36 cellular contexts compared by ENCODE assay signal in genomic region chr11:18728658-18729057, GRCh38. TPM values are rescaled to one million over a fixed set of nuclear protein-coding genes. Genes with fewer than 3 reads are reported as not detected.
"Had no signal": no experiment of that assay in that cellular context is flagged by ENCODE, and none has a peak within 500 bp of the region (broad histone marks: within the 10 kb centered on the region; RNA-seq: fewer than 3 reads in every experiment).

No MANE protein-coding gene starts in this region.

- H3K27ac Mint-ChIP-seq: activated B cell treated with CpG ODN at 0.5 μM for 24 hours; activated CD4-positive, alpha-beta memory T cell treated with anti-CD3 and anti-CD28 coated beads for 36 hours; activated CD4-positive, alpha-beta T cell treated with anti-CD3 and anti-CD28 coated beads, Interleukin-2, amount 10 ng/mL, durations not matched to agents 24 days and 14 days; activated CD8-positive, alpha-beta T cell treated with anti-CD3 and anti-CD28 coated beads for 36 hours; activated naive CD4-positive, alpha-beta T cell treated with anti-CD3 and anti-CD28 coated beads for 36 hours; activated naive CD8-positive, alpha-beta T cell treated with anti-CD3 and anti-CD28 coated beads for 36 hours; activated T-cell treated with anti-CD3 and anti-CD28 coated beads, Interleukin-2, amount 50 U/mL, for 72 hours; activated T-helper 1 cell treated with anti-CD3 and anti-CD28 coated beads, Interleukin-12 subunit alpha, Interleukin-12 subunit beta, Interleukin-2, Interleukin-4 antibody, amounts not matched to agents 30 ng/mL and 10 ng/mL and 1 ng/mL, durations not matched to agents 14 hours and 24 hours and 36 hours; activated T-helper 17 cell treated with anti-CD3 and anti-CD28 coated beads, Interleukin-2, amount 50 U/mL, for 72 hours; T-cell; T-helper 2 cell treated with Interferon-gamma antibody and Interleukin-4, amounts not matched to agents 5 μg/mL and 100 μg/mL, for 36 hours had no signal

- H3K4me3 ChIP-seq: adrenal gland, body of pancreas, breast epithelium had no signal

- H3K36me3 Mint-ChIP-seq: activated CD4-positive, alpha-beta memory T cell treated with anti-CD3 and anti-CD28 coated beads for 36 hours; activated naive CD4-positive, alpha-beta T cell treated with anti-CD3 and anti-CD28 coated beads, Interleukin-2, amount 50 U/mL, for 72 hours; activated naive CD8-positive, alpha-beta T cell treated with anti-CD3 and anti-CD28 coated beads for 36 hours; T-cell had no signal

- H3K27me3 Mint-ChIP-seq: activated CD4-positive, alpha-beta memory T cell treated with anti-CD3 and anti-CD28 coated beads for 36 hours; activated CD8-positive, alpha-beta T cell treated with anti-CD3 and anti-CD28 coated beads for 36 hours; activated naive CD8-positive, alpha-beta T cell treated with anti-CD3 and anti-CD28 coated beads for 36 hours; activated T-helper 17 cell treated with anti-CD3 and anti-CD28 coated beads, Interleukin-2, amount 50 U/mL, for 72 hours had no signal

- FAIRE-seq: astrocyte, TTC549 had no signal

- H3K27ac ChIP-seq: adrenal gland, body of pancreas, brain microvascular endothelial cell, breast epithelium, VCaP had no signal

- ATAC-seq: activated CD8-positive, alpha-beta T cell treated with anti-CD3 and anti-CD28 coated beads for 36 hours; activated naive CD4-positive, alpha-beta T cell treated with anti-CD3 and anti-CD28 coated beads, Interleukin-2, amount 50 U/mL, for 72 hours; activated T-cell treated with anti-CD3 and anti-CD28 coated beads, Interleukin-2, amount 50 U/mL, for 4 hours; activated T-cell treated with anti-CD3 and anti-CD28 coated beads, Interleukin-2, amount 50 U/mL, for 72 hours; activated T-helper 17 cell treated with anti-CD3 and anti-CD28 coated beads, Interleukin-2, amount 50 U/mL, for 72 hours; body of pancreas; T-cell had no signal

- H3K4me1 ChIP-seq: adrenal gland, breast epithelium had no signal

- H3K9me3 ChIP-seq: adrenal gland, body of pancreas, breast epithelium had no signal

- H3K36me3 ChIP-seq: adrenal gland, brain microvascular endothelial cell, breast epithelium had no signal

- H3K27me3 ChIP-seq: adrenal gland, body of pancreas, brain microvascular endothelial cell, breast epithelium had no signal

- H3K4me3 Mint-ChIP-seq: activated B cell treated with CpG ODN at 0.5 μM for 24 hours; activated CD4-positive, alpha-beta memory T cell treated with anti-CD3 and anti-CD28 coated beads for 36 hours; activated CD4-positive, alpha-beta T cell treated with anti-CD3 and anti-CD28 coated beads, Interleukin-2, amount 10 ng/mL, durations not matched to agents 24 days and 14 days; activated CD8-positive, alpha-beta T cell treated with anti-CD3 and anti-CD28 coated beads for 36 hours; activated naive CD4-positive, alpha-beta T cell treated with anti-CD3 and anti-CD28 coated beads for 36 hours; activated naive CD8-positive, alpha-beta T cell treated with anti-CD3 and anti-CD28 coated beads for 36 hours; activated T-cell treated with anti-CD3 and anti-CD28 coated beads, Interleukin-2, amount 50 U/mL, for 4 hours; activated T-cell treated with anti-CD3 and anti-CD28 coated beads, Interleukin-2, amount 50 U/mL, for 72 hours; activated T-helper 1 cell treated with anti-CD3 and anti-CD28 coated beads, Interleukin-12 subunit alpha, Interleukin-12 subunit beta, Interleukin-2, Interleukin-4 antibody, amounts not matched to agents 30 ng/mL and 10 ng/mL and 1 ng/mL, durations not matched to agents 14 hours and 24 hours and 36 hours; activated T-helper 17 cell treated with anti-CD3 and anti-CD28 coated beads, Interleukin-2, amount 50 U/mL, for 72 hours; T-cell; T-helper 2 cell treated with Interferon-gamma antibody and Interleukin-4, amounts not matched to agents 5 μg/mL and 100 μg/mL, for 36 hours had no signal

- DNase-seq: activated B cell treated with CpG ODN at 0.5 μM for 24 hours; activated CD4-positive, alpha-beta memory T cell treated with anti-CD3 and anti-CD28 coated beads for 36 hours; activated CD4-positive, alpha-beta T cell treated with anti-CD3 and anti-CD28 coated beads for 4 hours; activated CD4-positive, alpha-beta T cell treated with anti-CD3 and anti-CD28 coated beads, Interleukin-2, amount 10 ng/mL, durations not matched to agents 24 days and 14 days; activated CD4-positive, alpha-beta T cell treated with anti-CD3 and anti-CD28 coated beads, Interleukin-2, amount 50 U/mL, for 1 hour; activated CD4-positive, alpha-beta T cell treated with anti-CD3 and anti-CD28 coated beads, Interleukin-2, amount 50 U/mL, for 4 hours; activated CD4-positive, CD25-positive, alpha-beta regulatory T cell treated with anti-CD3 and anti-CD28 coated beads, Interleukin-2, amount 50 U/mL, for 72 hours; activated CD8-positive, alpha-beta memory T cell treated with anti-CD3 and anti-CD28 coated beads, Interleukin-2, amount 50 U/mL, for 4 hours; activated CD8-positive, alpha-beta T cell treated with anti-CD3 and anti-CD28 coated beads for 36 hours; activated effector memory CD4-positive, alpha-beta T cell treated with anti-CD3 and anti-CD28 coated beads, Interleukin-2, amount 50 U/mL, for 16 hours; activated gamma-delta T cell treated with Interleukin-2 at 50 U/mL for 16 hours; activated naive CD4-positive, alpha-beta T cell; activated naive CD4-positive, alpha-beta T cell treated with anti-CD3 and anti-CD28 coated beads for 36 hours; activated naive CD4-positive, alpha-beta T cell treated with anti-CD3 and anti-CD28 coated beads, Interleukin-2, amount 50 U/mL, for 16 hours; activated naive CD8-positive, alpha-beta T cell treated with anti-CD3 and anti-CD28 coated beads for 36 hours; activated T-cell treated with anti-CD3 and anti-CD28 coated beads for 4 hours; activated T-cell treated with anti-CD3 and anti-CD28 coated beads, Interleukin-2, amount 50 U/mL, for 1 hour; activated T-cell treated with anti-CD3 and anti-CD28 coated beads, Interleukin-2, amount 50 U/mL, for 4 hours; activated T-cell treated with anti-CD3 and anti-CD28 coated beads, Interleukin-2, amount 50 U/mL, for 72 hours; adrenal gland; amniotic stem cell; aorta; body of pancreas; brain microvascular endothelial cell; central memory CD4-positive, alpha-beta T cell; T-cell; T-helper 2 cell; T-helper 9 cell had no signal

- H3K9me3 Mint-ChIP-seq: activated B cell treated with CpG ODN at 0.5 μM for 24 hours; activated CD4-positive, alpha-beta memory T cell treated with anti-CD3 and anti-CD28 coated beads for 36 hours; activated CD4-positive, alpha-beta T cell treated with anti-CD3 and anti-CD28 coated beads, Interleukin-2, amount 10 ng/mL, durations not matched to agents 24 days and 14 days; activated CD8-positive, alpha-beta T cell treated with anti-CD3 and anti-CD28 coated beads for 36 hours; activated naive CD4-positive, alpha-beta T cell treated with anti-CD3 and anti-CD28 coated beads for 36 hours; activated naive CD4-positive, alpha-beta T cell treated with anti-CD3 and anti-CD28 coated beads, Interleukin-2, amount 50 U/mL, for 72 hours; activated naive CD8-positive, alpha-beta T cell treated with anti-CD3 and anti-CD28 coated beads for 36 hours; activated T-cell treated with anti-CD3 and anti-CD28 coated beads, Interleukin-2, amount 50 U/mL, for 4 hours; activated T-cell treated with anti-CD3 and anti-CD28 coated beads, Interleukin-2, amount 50 U/mL, for 72 hours; activated T-helper 1 cell treated with anti-CD3 and anti-CD28 coated beads, Interleukin-12 subunit alpha, Interleukin-12 subunit beta, Interleukin-2, Interleukin-4 antibody, amounts not matched to agents 30 ng/mL and 10 ng/mL and 1 ng/mL, durations not matched to agents 14 hours and 24 hours and 36 hours; activated T-helper 17 cell treated with anti-CD3 and anti-CD28 coated beads, Interleukin-2, amount 50 U/mL, for 72 hours; T-cell; T-helper 2 cell treated with Interferon-gamma antibody and Interleukin-4, amounts not matched to agents 5 μg/mL and 100 μg/mL, for 36 hours had no signal

RNA-seq across cellular contexts. Expression of gene IGSF22, which starts 2.7 kb away (rescaled TPM):
- total RNA-seq: activated CD4-positive, alpha-beta T cell treated with anti-CD3 and anti-CD28 coated beads, Interleukin-2, amount 10 ng/mL, durations not matched to agents 24 days and 14 days; body of pancreas had no signal
- polyA plus RNA-seq: aorta had no signal
